ENCODE assay signal across 11 cellular contexts in genomic region chr6:81748946-81749345, GRCh38. TPM values are rescaled to one million over a fixed set of nuclear protein-coding genes. Genes with fewer than 3 reads are reported as not detected.
A peak's percentile ranks its signal among the peaks of the same experiment; 100 is the strongest.
DNase-seq lines count a peak whose midpoint lies in the region; ATAC-seq and TF ChIP-seq lines count a peak whose summit lies in the region.
"Had no signal": no experiment of that assay in that cellular context is flagged by ENCODE, and none has a peak within 500 bp of the region (broad histone marks: within the 10 kb centered on the region; RNA-seq: fewer than 3 reads in every experiment).

No MANE protein-coding gene starts in this region.

- no peak for TF ChIP-seq POLR2A in suprapubic skin (IDR thresholded peaks at IDR 0.05)

- H3K36me3 Mint-ChIP-seq in HFFc6 (ENCODE audit: low read depth) (peaks cover 63% of the 10 kb centered on the region), brain (peaks cover 11% of the 10 kb centered on the region), mesothelial cell of epicardium (peaks cover 2% of the 10 kb centered on the region), glutamatergic neuron (ENCODE audit: unreplicated experiment) (no peaks in the 10 kb centered on the region)

- peak overlapping the region; percentile 94 for H3K4me3 Mint-ChIP-seq in HFFc6
- H3K4me3 Mint-ChIP-seq in brain, result peak overlapping the region in 4 of 5 experiments; percentile 40 to 98 (median 94)
- peak overlapping the region; percentile 87 for H3K4me3 Mint-ChIP-seq in mesothelial cell of epicardium
- no peak overlapping the region for H3K4me3 Mint-ChIP-seq in glutamatergic neuron (ENCODE audit: unreplicated experiment)
- H3K4me3 Mint-ChIP-seq: activated CD4-positive, alpha-beta memory T cell treated with anti-CD3 and anti-CD28 coated beads for 36 hours; activated naive CD4-positive, alpha-beta T cell treated with anti-CD3 and anti-CD28 coated beads, Interleukin-2, amount 10 ng/mL, durations not matched to agents 7 days and 5 days; effector memory CD8-positive, alpha-beta T cell had no signal

- H3K27me3 Mint-ChIP-seq in HFFc6 (ENCODE audit: insufficient read depth) (no peaks in the 10 kb centered on the region; the same call in 1 of the 2 replicates), brain (peaks cover 45% of the 10 kb centered on the region), mesothelial cell of epicardium (ENCODE audit: low read depth) (peaks cover 9% of the 10 kb centered on the region), glutamatergic neuron (ENCODE audit: unreplicated experiment) (peaks cover 4% of the 10 kb centered on the region)

- H3K4me1 ChIP-seq in suprapubic skin, result peaks cover 44% of the 10 kb centered on the region

- peak overlapping the region; percentile 26 for H3K27ac ChIP-seq in suprapubic skin

- H3K9me3 Mint-ChIP-seq in HFFc6 (no peaks in the 10 kb centered on the region), brain (peaks cover 0 to 7% (median 3%) of the 10 kb centered on the region in 5 experiments), mesothelial cell of epicardium (no peaks in the 10 kb centered on the region), glutamatergic neuron (ENCODE audit: unreplicated experiment) (peaks cover 7% of the 10 kb centered on the region)
- H3K9me3 Mint-ChIP-seq: activated CD4-positive, alpha-beta memory T cell treated with anti-CD3 and anti-CD28 coated beads for 36 hours; activated naive CD4-positive, alpha-beta T cell treated with anti-CD3 and anti-CD28 coated beads, Interleukin-2, amount 10 ng/mL, durations not matched to agents 7 days and 5 days; effector memory CD8-positive, alpha-beta T cell had no signal

- H3K36me3 ChIP-seq in suprapubic skin, result peaks cover 9% of the 10 kb centered on the region

- TF ChIP-seq CTCF in HFFc6 (IDR thresholded peaks at IDR 0.05) (no peak), brain (conservative IDR thresholded peaks at IDR 0.05) (no peak), mesothelial cell of epicardium (IDR thresholded peaks at IDR 0.05; ENCODE audit: unreplicated experiment) (no peak), suprapubic skin (IDR thresholded peaks at IDR 0.05) (no peak), glutamatergic neuron (IDR thresholded peaks at IDR 0.05; ENCODE audit: partially characterized antibody, unreplicated experiment) (no peak)

- no peaks in the 10 kb centered on the region for H3K9me3 ChIP-seq in suprapubic skin

- no peak for ATAC-seq in GM18870 (IDR thresholded peaks at IDR 0.05; ENCODE audit: unreplicated experiment)
- ATAC-seq: effector memory CD8-positive, alpha-beta T cell had no signal

- DNase-seq in HFFc6, result no peak
- no peak for DNase-seq in mesothelial cell of epicardium (ENCODE audit: low spot score in 2 of 2, unreplicated experiment in 2 of 2)
- no peak for DNase-seq in suprapubic skin (ENCODE audit: low spot score in 2 of 2)
- DNase-seq in SIG-M5 (lab: John Stamatoyannopoulos, UW), result no peak
- no peak for DNase-seq in glutamatergic neuron
- DNase-seq: activated CD4-positive, alpha-beta memory T cell treated with anti-CD3 and anti-CD28 coated beads for 36 hours; activated naive CD4-positive, alpha-beta T cell treated with anti-CD3 and anti-CD28 coated beads, Interleukin-2, amount 10 ng/mL, durations not matched to agents 7 days and 5 days; effector memory CD8-positive, alpha-beta T cell; NCI-H1048 had no signal

- TF ChIP-seq EP300 in suprapubic skin (IDR thresholded peaks at IDR 0.05), result no peak

- peak overlapping the region; percentile 68 for H3K4me3 ChIP-seq in suprapubic skin

- 7% methylated on average over 5 of the region's 5 CpGs for WGBS in suprapubic skin

- H3K27ac Mint-ChIP-seq in HFFc6, result peak overlapping the region; percentile 97; the same call in 1 of the 2 replicates
- H3K27ac Mint-ChIP-seq in brain, result peak overlapping the region in 1 of 5 experiments; percentile 99
- H3K27ac Mint-ChIP-seq in mesothelial cell of epicardium, result no peak overlapping the region
- no peak overlapping the region for H3K27ac Mint-ChIP-seq in glutamatergic neuron (ENCODE audit: unreplicated experiment)
- H3K27ac Mint-ChIP-seq: activated CD4-positive, alpha-beta memory T cell treated with anti-CD3 and anti-CD28 coated beads for 36 hours; activated naive CD4-positive, alpha-beta T cell treated with anti-CD3 and anti-CD28 coated beads, Interleukin-2, amount 10 ng/mL, durations not matched to agents 7 days and 5 days; effector memory CD8-positive, alpha-beta T cell had no signal

- H3K4me1 Mint-ChIP-seq in HFFc6 (ENCODE audit: low read depth), result peaks cover 62% of the 10 kb centered on the region
- H3K4me1 Mint-ChIP-seq in brain, result peaks cover 42% of the 10 kb centered on the region
- peaks cover 35% of the 10 kb centered on the region for H3K4me1 Mint-ChIP-seq in mesothelial cell of epicardium
- H3K4me1 Mint-ChIP-seq in glutamatergic neuron (ENCODE audit: low read depth, unreplicated experiment), result peaks cover 1% of the 10 kb centered on the region

- H3K27me3 ChIP-seq in suprapubic skin, result no peaks in the 10 kb centered on the region

RNA-seq across cellular contexts. Expression of gene TENT5A, which starts 3.5 kb away (rescaled TPM):
- total RNA-seq in HFFc6 (2021; fragmentation: NEBNext Ultra II Directional; extraction: Animal tissue kit (Norgen Biotek cat#: 25700)), result 10 to 100 TPM; 52.7 to 67.2 (median 62.0) TPM
- polyA plus RNA-seq in brain (ENCODE audit: insufficient read depth, low read depth, low replicate concordance), result 8.9 TPM
- 9.8 to 11.5 TPM (median 10.9 TPM) in 3 replicates for total RNA-seq in mesothelial cell of epicardium
- 10 to 100 TPM; 19.1 to 36.4 (median 26.9) TPM for total RNA-seq in suprapubic skin
- total RNA-seq in glutamatergic neuron (ENCODE audit: unreplicated experiment), result 2.7 TPM
